ENCODE assay signal across 27 cellular contexts in the genomic region with DNA sequence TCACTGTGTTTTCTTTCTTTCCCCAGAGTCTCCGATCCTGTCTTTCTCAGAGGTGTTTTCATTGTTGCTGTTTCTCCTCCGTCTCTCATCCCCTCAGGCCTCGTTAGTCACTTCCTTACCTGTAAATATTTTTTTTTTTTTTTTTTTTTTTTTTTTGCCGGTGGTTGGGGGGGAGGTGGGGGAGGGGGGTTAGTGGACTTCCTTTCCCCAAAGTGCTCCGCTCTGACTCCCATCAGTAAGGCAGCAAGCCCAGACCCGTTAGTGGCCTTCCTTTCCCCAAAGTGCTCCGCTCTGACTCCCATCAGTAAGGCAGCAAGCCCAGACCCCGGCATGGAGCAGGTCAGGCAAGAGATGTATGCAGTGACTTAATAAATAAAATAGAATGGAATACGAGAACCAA.
DNase-seq lines count a peak whose midpoint lies in the region; ATAC-seq and TF ChIP-seq lines count a peak whose summit lies in the region.
"Had no signal": no experiment of that assay in that cellular context is flagged by ENCODE, and none has a peak within 500 bp of the region (broad histone marks: within the 10 kb centered on the region; RNA-seq: fewer than 3 reads in every experiment).

No MANE protein-coding gene starts in this region.

- H3K4me3 ChIP-seq in BE2C (ENCODE audit: low read depth, low read length): no peak overlapping the region
- no peak overlapping the region for H3K4me3 ChIP-seq in RWPE2 (ENCODE audit: severe bottlenecking)
- peak overlapping the region; percentile 43 for H3K4me3 ChIP-seq in psoas muscle
- no peak overlapping the region for H3K4me3 ChIP-seq in esophagus muscularis mucosa
- H3K4me3 ChIP-seq: BLaER1 treated with 17β-estradiol and CSF1 and Interleukin-3, amounts not matched to agents 10 nM and 100 nM; ovary; SK-N-MC had no signal

- H3K9me3 Mint-ChIP-seq in CD14-positive monocyte: peaks cover 0 to 3% (median 0%) of the 10 kb centered on the region in 7 donors
- H3K9me3 Mint-ChIP-seq: activated T-cell treated with anti-CD3 and anti-CD28 coated beads, Interleukin-2, amount 50 U/mL, for 4 hours; stimulated activated naive CD8-positive, alpha-beta T cell treated with anti-CD3 and anti-CD28 coated beads, Interleukin-15, amount 100 ng/mL, for 72 hours; type B pancreatic cell had no signal

- peaks cover 9 to 17% (median 11%) of the 10 kb centered on the region in 3 donors for H3K27me3 Mint-ChIP-seq in CD14-positive monocyte (ENCODE audit: low read depth in 3 of 3)

- no peaks in the 10 kb centered on the region for H3K36me3 ChIP-seq in BE2C
- no peaks in the 10 kb centered on the region for H3K36me3 ChIP-seq in RWPE2 (ENCODE audit: low read depth)
- H3K36me3 ChIP-seq in psoas muscle (ENCODE audit: insufficient read depth in 1 of 2, low read depth in 1 of 2): no peaks in the 10 kb centered on the region
- H3K36me3 ChIP-seq in esophagus muscularis mucosa: no peaks in the 10 kb centered on the region
- H3K36me3 ChIP-seq: BLaER1 treated with 17β-estradiol and CSF1 and Interleukin-3, amounts not matched to agents 10 nM and 100 nM; brain microvascular endothelial cell; ovary had no signal

- TF ChIP-seq CTCF in BE2C (IDR thresholded peaks at IDR 0.05; ENCODE audit: low read depth, low read length): 0 out of 2 replicates have a peak, but pooled peaks have one; percentile 0
- no peak for TF ChIP-seq CTCF in RWPE2 (IDR thresholded peaks at IDR 0.05; ENCODE audit: poor library complexity, severe bottlenecking)
- no peak for TF ChIP-seq CTCF in foreskin keratinocyte (conservative IDR thresholded peaks at IDR 0.05)
- TF ChIP-seq CTCF in psoas muscle (IDR thresholded peaks at IDR 0.05): no peak
- TF ChIP-seq CTCF in CD14-positive monocyte (IDR thresholded peaks at IDR 0.05): no peak
- no peak for TF ChIP-seq CTCF in esophagus muscularis mucosa (IDR thresholded peaks at IDR 0.05)

- H3K27ac ChIP-seq in RWPE2 (ENCODE audit: poor library complexity, severe bottlenecking) (peak overlapping the region; percentile 26), foreskin keratinocyte (peak overlapping the region; percentile 35), psoas muscle (peak overlapping the region; percentile 78), esophagus muscularis mucosa (replicated peaks in 1 of 4) (no peak overlapping the region)
- H3K27ac ChIP-seq: BLaER1 treated with 17β-estradiol and CSF1 and Interleukin-3, amounts not matched to agents 10 nM and 100 nM; brain microvascular endothelial cell; ovary; SK-N-MC had no signal

- no peak for DNase-seq in BE2C
- no peak for DNase-seq in RWPE2 (ENCODE audit: low spot score)
- DNase-seq in foreskin keratinocyte: peak; percentile 45 to 72
- no peak for DNase-seq in psoas muscle
- no peak for DNase-seq in NCI-H2029 treated with DMSO at 0.1 percent for 48 hours (lab: John Stamatoyannopoulos, UW)
- no peak for DNase-seq in CD14-positive monocyte (ENCODE audit: low spot score)
- DNase-seq in esophagus muscularis mucosa (ENCODE audit: extremely low spot score): no peak
- DNase-seq: activated CD4-positive, alpha-beta T cell treated with anti-CD3 and anti-CD28 coated beads for 4 hours; activated CD8-positive, alpha-beta memory T cell treated with anti-CD3 and anti-CD28 coated beads for 24 hours; activated naive CD4-positive, alpha-beta T cell; activated T-cell treated with anti-CD3 and anti-CD28 coated beads, Interleukin-2, amount 50 U/mL, for 4 hours; brain microvascular endothelial cell; Caco-2; DMS79; effector CD8-positive, alpha-beta T cell; GF-D8; glutamatergic neuron; NCI-H1092; NCI-H187; NCI-H526; ovary; stimulated activated naive CD8-positive, alpha-beta T cell treated with anti-CD3 and anti-CD28 coated beads, Interleukin-15, amount 100 ng/mL, for 72 hours; T-helper 17 cell had no signal

- WGBS in psoas muscle, 3 donors: 56 to 68% (median 61%) methylated on average over 9 of the region's 9 CpGs
- 75% methylated on average over 8 of the region's 9 CpGs for WGBS in esophagus muscularis mucosa

- H3K4me3 Mint-ChIP-seq in CD14-positive monocyte: no peak overlapping the region
- H3K4me3 Mint-ChIP-seq: activated T-cell treated with anti-CD3 and anti-CD28 coated beads, Interleukin-2, amount 50 U/mL, for 4 hours; stimulated activated naive CD8-positive, alpha-beta T cell treated with anti-CD3 and anti-CD28 coated beads, Interleukin-15, amount 100 ng/mL, for 72 hours; T-helper 17 cell; type B pancreatic cell had no signal

- ATAC-seq in RWPE2 (ENCODE audit: low read depth) (peak; percentile 37; the same call in 2 of the 3 replicates), foreskin keratinocyte (peak; percentile 63), psoas muscle (peak in 2 of 4 donors; percentile 2 to 26), HG03196 (IDR thresholded peaks at IDR 0.05; ENCODE audit: unreplicated experiment) (no peak)
- ATAC-seq: activated T-cell treated with anti-CD3 and anti-CD28 coated beads, Interleukin-2, amount 50 U/mL, for 4 hours; stimulated activated naive CD8-positive, alpha-beta T cell treated with anti-CD3 and anti-CD28 coated beads, Interleukin-15, amount 100 ng/mL, for 72 hours; T-helper 17 cell had no signal

- no peak overlapping the region for H3K27ac Mint-ChIP-seq in CD14-positive monocyte
- H3K27ac Mint-ChIP-seq: stimulated activated naive CD8-positive, alpha-beta T cell treated with anti-CD3 and anti-CD28 coated beads, Interleukin-15, amount 100 ng/mL, for 72 hours; T-helper 17 cell; type B pancreatic cell had no signal

- no peaks in the 10 kb centered on the region for H3K4me1 ChIP-seq in BE2C
- peaks cover 13% of the 10 kb centered on the region for H3K4me1 ChIP-seq in RWPE2 (ENCODE audit: insufficient read depth, poor library complexity, severe bottlenecking)
- peaks cover 7% of the 10 kb centered on the region for H3K4me1 ChIP-seq in foreskin keratinocyte
- peaks cover 18% of the 10 kb centered on the region for H3K4me1 ChIP-seq in psoas muscle
- peaks cover 11 to 16% (median 13%) of the 10 kb centered on the region in 4 donors for H3K4me1 ChIP-seq in esophagus muscularis mucosa
- H3K4me1 ChIP-seq: Caco-2 had no signal

- no peak for TF ChIP-seq POLR2A in esophagus muscularis mucosa (IDR thresholded peaks at IDR 0.05; ENCODE audit: low read depth)

- H3K9me3 ChIP-seq in BE2C (no peaks in the 10 kb centered on the region; the same call in 1 of the 2 replicates), RWPE2 (ENCODE audit: severe bottlenecking) (no peaks in the 10 kb centered on the region), psoas muscle (no peaks in the 10 kb centered on the region), esophagus muscularis mucosa (no peaks in the 10 kb centered on the region)
- H3K9me3 ChIP-seq: BLaER1 treated with 17β-estradiol and CSF1 and Interleukin-3, amounts not matched to agents 10 nM and 100 nM; Caco-2; ovary had no signal

- no peak for TF ChIP-seq EP300 in esophagus muscularis mucosa (IDR thresholded peaks at IDR 0.05)

- peaks cover 26% of the 10 kb centered on the region for H3K27me3 ChIP-seq in BE2C
- H3K27me3 ChIP-seq in RWPE2 (ENCODE audit: insufficient read depth, poor library complexity, severe bottlenecking): no peaks in the 10 kb centered on the region
- peaks cover 32% of the 10 kb centered on the region for H3K27me3 ChIP-seq in foreskin keratinocyte
- no peaks in the 10 kb centered on the region for H3K27me3 ChIP-seq in psoas muscle (ENCODE audit: insufficient read depth in 3 of 3, low read length in 2 of 3)
- peaks cover 0 to 17% (median 0%) of the 10 kb centered on the region in 4 donors for H3K27me3 ChIP-seq in esophagus muscularis mucosa
- H3K27me3 ChIP-seq: brain microvascular endothelial cell, ovary had no signal

- peaks cover 0 to 2% of the 10 kb centered on the region in 2 donors for H3K36me3 Mint-ChIP-seq in CD14-positive monocyte
- H3K36me3 Mint-ChIP-seq: type B pancreatic cell had no signal

- peaks cover 58% of the 10 kb centered on the region for H3K4me1 Mint-ChIP-seq in CD14-positive monocyte

- intact Hi-C loops in psoas muscle (cut with DNase I) (loop anchor here (1.0 to 2.0 kb wide), 2 partner anchors 28 to 29 kb away; no protein-coding TSS in a partner anchor), CD14-positive monocyte (cut with micrococcal nuclease) (no loop called here), esophagus muscularis mucosa (cut with DNase I) (loop anchor here (2.0 kb wide), 1 partner anchor 29 kb away; no protein-coding TSS in a partner anchor)

Comparison
In these comparisons a context has a peak if more than half of its experiments do, and no peak if none do; other contexts are left out.
1. DNase-seq: peak in foreskin keratinocyte (2 of 2); none in BE2C (single experiment), RWPE2 (single experiment), psoas muscle (0 of 2), NCI-H2029 treated with DMSO at 0.1 percent for 48 hours (single experiment), CD14-positive monocyte (single experiment) and esophagus muscularis mucosa (single experiment).
2. H3K27ac ChIP-seq: peak in RWPE2 (single experiment), foreskin keratinocyte (single experiment) and psoas muscle (single experiment); none in esophagus muscularis mucosa (0 of 4).
3. intact Hi-C loops: an anchor here in psoas muscle (1.0 to 2.0 kb wide) and esophagus muscularis mucosa (2.0 kb wide); none called in CD14-positive monocyte.